9 cellular contexts compared by ENCODE assay signal in the genomic region with DNA sequence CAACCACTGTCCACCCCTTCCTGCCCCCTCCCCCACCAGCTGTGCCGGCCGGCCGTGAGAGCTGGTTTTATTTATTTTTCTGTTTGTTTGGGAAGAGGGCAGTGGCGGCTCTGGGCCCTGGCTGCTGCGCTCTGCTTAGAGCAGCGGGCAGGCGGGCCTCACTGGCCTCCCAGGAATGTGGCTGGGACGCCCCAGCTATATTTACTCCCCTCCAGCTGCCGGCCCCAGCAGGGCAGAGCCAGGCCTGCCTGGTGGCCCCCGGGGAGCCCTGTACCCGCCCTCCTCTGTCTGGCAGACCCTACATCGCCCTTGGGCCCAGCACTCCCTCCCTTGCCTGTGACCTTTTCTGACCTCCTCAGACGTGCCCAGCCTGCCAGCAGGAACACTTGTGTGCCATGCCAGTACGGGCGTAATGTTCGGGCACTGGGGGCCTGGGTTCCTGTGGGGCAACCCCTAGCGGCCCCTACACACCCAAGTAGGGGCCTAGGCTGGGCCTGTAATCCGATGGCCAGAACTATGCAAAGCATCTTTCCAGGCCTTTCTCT. TPM values are rescaled to one million over a fixed set of nuclear protein-coding genes. Genes with fewer than 3 reads are reported as not detected.
DNase-seq lines count a peak whose midpoint lies in the region; ATAC-seq, FAIRE-seq and TF ChIP-seq lines count a peak whose summit lies in the region.
"Had no signal": no experiment of that assay in that cellular context is flagged by ENCODE, and none has a peak within 500 bp of the region (broad histone marks: within the 10 kb centered on the region; RNA-seq: fewer than 3 reads in every experiment).

No MANE protein-coding gene starts in this region.

- H3K9me3 ChIP-seq in HEK293 (ENCODE audit: control insufficient read depth, insufficient read depth, low read depth, low read length) (no peaks in the 10 kb centered on the region), lower lobe of right lung (no peaks in the 10 kb centered on the region), stomach smooth muscle (ENCODE audit: control insufficient read depth in 2 of 2, low read length in 2 of 2) (no peaks in the 10 kb centered on the region)

- H3K27ac ChIP-seq in HEK293 (ENCODE audit: extremely low read depth, low read depth, low read length), result no peak overlapping the region
- H3K27ac ChIP-seq in lower lobe of right lung, result peak overlapping the region; percentile 86
- H3K27ac ChIP-seq in stomach smooth muscle (ENCODE audit: low read length), result peak overlapping the region; percentile 90

- DNase-seq in choroid plexus epithelial cell (ENCODE audit: low read depth), result peak; percentile 66
- peak; percentile 75 for DNase-seq in lower lobe of right lung
- no peak for DNase-seq in frontal cortex (ENCODE audit: low spot score in 2 of 2)
- DNase-seq: SW 1271 had no signal

- no peak for FAIRE-seq in frontal cortex (lab: Jason Lieb, UNC)

- H3K27me3 ChIP-seq in lower lobe of right lung (ENCODE audit: low read depth), result no peaks in the 10 kb centered on the region
- H3K27me3 ChIP-seq in stomach smooth muscle (ENCODE audit: control insufficient read depth in 1 of 2, insufficient read depth in 2 of 2, low read length in 2 of 2), result no peaks in the 10 kb centered on the region

- peak; percentile 50 to 56 for ATAC-seq in lower lobe of right lung
- ATAC-seq in GM18517 (IDR thresholded peaks at IDR 0.05; ENCODE audit: unreplicated experiment), result no peak
- no peak for ATAC-seq in HG02759 (IDR thresholded peaks at IDR 0.05; ENCODE audit: unreplicated experiment)
- no peak for ATAC-seq in GM21526 (IDR thresholded peaks at IDR 0.05; ENCODE audit: low FRiP score, unreplicated experiment)

- H3K4me1 ChIP-seq in HEK293 (ENCODE audit: control insufficient read depth, insufficient read depth, low read length) (peaks cover 14% of the 10 kb centered on the region; the same call in 1 of the 2 replicates), lower lobe of right lung (peaks cover 99% of the 10 kb centered on the region), stomach smooth muscle (ENCODE audit: control insufficient read depth, insufficient read depth, low read length) (peaks cover 92% of the 10 kb centered on the region)

- intact Hi-C loops in lower lobe of right lung (cut with DNase I), result no loop called here

- peak overlapping the region; percentile 59 to 64 for H3K9ac ChIP-seq in stomach smooth muscle (ENCODE audit: low read length in 2 of 2)

- TF ChIP-seq CTCF in HEK293 (tag by site-specific recombination; IDR thresholded peaks at IDR 0.05) (no peak), choroid plexus epithelial cell (conservative IDR thresholded peaks at IDR 0.05; ENCODE audit: low read depth, low read length) (no peak), lower lobe of right lung (IDR thresholded peaks at IDR 0.05) (no peak)

- POLR2A ChIA-PET in HEK293 (lab: Yijun Ruan, JAX), result no interaction called here

- CTCF ChIA-PET in HEK293 (lab: Yijun Ruan, JAX), result interaction anchor here (1.0 kb wide), 1 partner anchor 110 kb away, joined by 5 read pairs; no protein-coding TSS in a partner anchor

- H3K36me3 ChIP-seq in HEK293 (ENCODE audit: control insufficient read depth in 2 of 2, insufficient read depth in 1 of 2, low read length in 2 of 2) (no peaks in the 10 kb centered on the region), lower lobe of right lung (no peaks in the 10 kb centered on the region), stomach smooth muscle (ENCODE audit: control insufficient read depth in 2 of 2, insufficient read depth in 2 of 2, low read length in 2 of 2) (no peaks in the 10 kb centered on the region)

- H3K4me3 ChIP-seq in HEK293 (ENCODE audit: low read depth, low read length) (no peak overlapping the region), choroid plexus epithelial cell (ENCODE audit: low read depth, low read length) (peak overlapping the region; percentile 22), lower lobe of right lung (peak overlapping the region; percentile 19), stomach smooth muscle (ENCODE audit: low read length in 2 of 2) (peak overlapping the region in 1 of 2 donors; percentile 35)

TF ChIP-seq in HEK293, 187 proteins besides CTCF, POLR2A, EP300 and RAD21:
- TF ChIP-seq GLIS2 (tag by site-specific recombination; IDR thresholded peaks at IDR 0.05) (0 out of 2 replicates have a peak, but pooled peaks have one; percentile 12), ZNF747 (tag by site-specific recombination; IDR thresholded peaks at IDR 0.05) (no peak)
- TF ChIP-seq, protein P1, sequence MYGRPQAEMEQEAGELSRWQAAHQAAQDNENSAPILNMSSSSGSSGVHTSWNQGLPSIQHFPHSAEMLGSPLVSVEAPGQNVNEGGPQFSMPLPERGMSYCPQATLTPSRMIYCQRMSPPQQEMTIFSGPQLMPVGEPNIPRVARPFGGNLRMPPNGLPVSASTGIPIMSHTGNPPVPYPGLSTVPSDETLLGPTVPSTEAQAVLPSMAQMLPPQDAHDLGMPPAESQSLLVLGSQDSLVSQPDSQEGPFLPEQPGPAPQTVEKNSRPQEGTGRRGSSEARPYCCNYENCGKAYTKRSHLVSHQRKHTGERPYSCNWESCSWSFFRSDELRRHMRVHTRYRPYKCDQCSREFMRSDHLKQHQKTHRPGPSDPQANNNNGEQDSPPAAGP (tag by site-specific recombination; IDR thresholded peaks at IDR 0.05), result 0 out of 2 replicates have a peak, but pooled peaks have one; percentile 45
TF ChIP-seq in HEK293: peak in this region for 2.

RNA-seq across cellular contexts. Expression of a gene that starts 7.7 kb away (rescaled TPM):
- total RNA-seq in lower lobe of right lung (27.3 TPM), frontal cortex (38.7 TPM)

Comparison
In these comparisons a context has a peak if more than half of its experiments do, and no peak if none do; other contexts are left out.
1. DNase-seq: peak in choroid plexus epithelial cell (single experiment) and lower lobe of right lung (single experiment); none in frontal cortex (0 of 2).
2. ATAC-seq: peak in lower lobe of right lung (2 of 2); none in GM18517 (single experiment), HG02759 (single experiment) and GM21526 (single experiment).